15 cellular contexts compared by ENCODE assay signal in genomic region chr19:16359964-16360363, GRCh38. TPM values are rescaled to one million over a fixed set of nuclear protein-coding genes. Genes with fewer than 3 reads are reported as not detected.
DNase-seq lines count a peak whose midpoint lies in the region; ATAC-seq lines count a peak whose summit lies in the region.
"Had no signal": no experiment of that assay in that cellular context is flagged by ENCODE, and none has a peak within 500 bp of the region (broad histone marks: within the 10 kb centered on the region; RNA-seq: fewer than 3 reads in every experiment).

No MANE protein-coding gene starts in this region.

- peak; percentile 52 to 56 for ATAC-seq in activated T-cell treated with anti-CD3 and anti-CD28 coated beads, Interleukin-2, amount 50 U/mL, for 4 hours
- peak; percentile 71 to 73 for ATAC-seq in CD4-positive, CD25-positive, alpha-beta regulatory T cell (ENCODE audit: low read depth in 2 of 2)
- peak; percentile 50 for ATAC-seq in naive thymus-derived CD4-positive, alpha-beta T cell
- no peak for ATAC-seq in GM19023 (IDR thresholded peaks at IDR 0.05; ENCODE audit: unreplicated experiment)
- no peak for ATAC-seq in GM21619 (IDR thresholded peaks at IDR 0.05; ENCODE audit: unreplicated experiment)
- ATAC-seq: HepG2 had no signal

- no peaks in the 10 kb centered on the region for H3K9me3 Mint-ChIP-seq in activated T-cell treated with anti-CD3 and anti-CD28 coated beads, Interleukin-2, amount 50 U/mL, for 4 hours
- no peaks in the 10 kb centered on the region for H3K9me3 Mint-ChIP-seq in CD4-positive, CD25-positive, alpha-beta regulatory T cell
- H3K9me3 Mint-ChIP-seq in T-helper 1 cell treated with Interleukin-12 subunit alpha and Interleukin-12 subunit beta and Interleukin-4 antibody, amounts not matched to agents 30 μg/mL and 1 μg/mL, for 36 hours = no peaks in the 10 kb centered on the region
- no peaks in the 10 kb centered on the region for H3K9me3 Mint-ChIP-seq in naive thymus-derived CD4-positive, alpha-beta T cell

- peak overlapping the region in 2 of 3 donors; percentile 90 to 98 for H3K27ac Mint-ChIP-seq in CD4-positive, CD25-positive, alpha-beta regulatory T cell
- peak overlapping the region; percentile 84 for H3K27ac Mint-ChIP-seq in T-helper 1 cell treated with Interleukin-12 subunit alpha and Interleukin-12 subunit beta and Interleukin-4 antibody, amounts not matched to agents 30 μg/mL and 1 μg/mL, for 36 hours
- peak overlapping the region in 7 of 9 donors; percentile 84 to 97 (median 93) for H3K27ac Mint-ChIP-seq in naive thymus-derived CD4-positive, alpha-beta T cell

- peak overlapping the region; percentile 51 for H3K27ac ChIP-seq in CD4-positive, CD25-positive, alpha-beta regulatory T cell (ENCODE audit: insufficient read depth, low read length, poor library complexity, severe bottlenecking)
- peak overlapping the region; percentile 56 for H3K27ac ChIP-seq in naive thymus-derived CD4-positive, alpha-beta T cell (ENCODE audit: low read depth, low read length)
- H3K27ac ChIP-seq: KMS-11, PC-9 had no signal

- no peaks in the 10 kb centered on the region for H3K27me3 ChIP-seq in CD4-positive, CD25-positive, alpha-beta regulatory T cell (ENCODE audit: control insufficient read depth, insufficient read depth, low read length)
- no peaks in the 10 kb centered on the region for H3K27me3 ChIP-seq in naive thymus-derived CD4-positive, alpha-beta T cell (ENCODE audit: control insufficient read depth in 2 of 2, insufficient read depth in 2 of 2, low read length in 2 of 2)

- H3K9me3 ChIP-seq in CD4-positive, CD25-positive, alpha-beta regulatory T cell (ENCODE audit: control insufficient read depth in 2 of 2, low read length in 2 of 2) = no peaks in the 10 kb centered on the region
- H3K9me3 ChIP-seq in naive thymus-derived CD4-positive, alpha-beta T cell (ENCODE audit: control insufficient read depth in 2 of 3, low read length in 3 of 3) = no peaks in the 10 kb centered on the region
- H3K9me3 ChIP-seq: HAP-1 had no signal

- H3K36me3 Mint-ChIP-seq in activated T-cell treated with anti-CD3 and anti-CD28 coated beads, Interleukin-2, amount 50 U/mL, for 4 hours (ENCODE audit: insufficient read depth) = peaks cover 12% of the 10 kb centered on the region
- peaks cover 4% of the 10 kb centered on the region for H3K36me3 Mint-ChIP-seq in CD4-positive, CD25-positive, alpha-beta regulatory T cell
- H3K36me3 Mint-ChIP-seq in T-helper 1 cell treated with Interleukin-12 subunit alpha and Interleukin-12 subunit beta and Interleukin-4 antibody, amounts not matched to agents 30 μg/mL and 1 μg/mL, for 36 hours (ENCODE audit: low read depth) = peaks cover 25% of the 10 kb centered on the region
- H3K36me3 Mint-ChIP-seq in naive thymus-derived CD4-positive, alpha-beta T cell = peaks cover 0 to 33% (median 0%) of the 10 kb centered on the region in 5 donors

- peaks cover 97% of the 10 kb centered on the region for H3K4me1 ChIP-seq in CD4-positive, CD25-positive, alpha-beta regulatory T cell (ENCODE audit: control insufficient read depth, insufficient read depth, low read length, poor library complexity, severe bottlenecking)
- H3K4me1 ChIP-seq in naive thymus-derived CD4-positive, alpha-beta T cell (ENCODE audit: control insufficient read depth in 2 of 2, insufficient read depth in 2 of 2, low read length in 2 of 2) = peaks cover 49 to 96% of the 10 kb centered on the region in 2 donors
- H3K4me1 ChIP-seq: HAP-1 had no signal

- peak overlapping the region; percentile 41 for H3K4me3 ChIP-seq in CD4-positive, CD25-positive, alpha-beta regulatory T cell (ENCODE audit: low read depth, low read length)
- H3K4me3 ChIP-seq in naive thymus-derived CD4-positive, alpha-beta T cell (ENCODE audit: low read length) = no peak overlapping the region
- H3K4me3 ChIP-seq: HAP-1, PC-9 had no signal

- DNase-seq in activated T-cell treated with anti-CD3 and anti-CD28 coated beads, Interleukin-2, amount 50 U/mL, for 4 hours = no peak
- no peak for DNase-seq in activated T-cell treated with anti-CD3 and anti-CD28 coated beads, Interleukin-2, amount 50 U/mL, for 48 hours
- DNase-seq in CD4-positive, CD25-positive, alpha-beta regulatory T cell = peak in 2 of 3 donors; percentile 45 to 80
- DNase-seq in naive thymus-derived CD4-positive, alpha-beta T cell = peak in 5 of 9 donors; percentile 19 to 53 (median 32)
- no peak for DNase-seq in NCI-H1105 treated with DMSO at 0.1 percent for 48 hours (lab: John Stamatoyannopoulos, UW)
- DNase-seq: COR-L47, NCI-H1092, NCI-H1694, PC-9 had no signal

- no peaks in the 10 kb centered on the region for H3K27me3 Mint-ChIP-seq in activated T-cell treated with anti-CD3 and anti-CD28 coated beads, Interleukin-2, amount 50 U/mL, for 4 hours (ENCODE audit: low read depth)
- H3K27me3 Mint-ChIP-seq in CD4-positive, CD25-positive, alpha-beta regulatory T cell = no peaks in the 10 kb centered on the region
- H3K27me3 Mint-ChIP-seq in T-helper 1 cell treated with Interleukin-12 subunit alpha and Interleukin-12 subunit beta and Interleukin-4 antibody, amounts not matched to agents 30 μg/mL and 1 μg/mL, for 36 hours (ENCODE audit: low read depth) = no peaks in the 10 kb centered on the region
- peaks cover 0 to 4% (median 0%) of the 10 kb centered on the region in 5 donors for H3K27me3 Mint-ChIP-seq in naive thymus-derived CD4-positive, alpha-beta T cell

- intact Hi-C loops in naive thymus-derived CD4-positive, alpha-beta T cell (cut with micrococcal nuclease) = loop anchor here in 1 of 2 donors (1.0 kb wide), 2 partner anchors 9 to 11 kb away; no protein-coding TSS in a partner anchor

- H3K36me3 ChIP-seq in CD4-positive, CD25-positive, alpha-beta regulatory T cell (ENCODE audit: control insufficient read depth, insufficient read depth, low read length) = no peaks in the 10 kb centered on the region
- no peaks in the 10 kb centered on the region for H3K36me3 ChIP-seq in naive thymus-derived CD4-positive, alpha-beta T cell (ENCODE audit: control insufficient read depth in 2 of 3, insufficient read depth in 3 of 3, low read length in 3 of 3)
- H3K36me3 ChIP-seq: HAP-1 had no signal

- H3K4me3 Mint-ChIP-seq in activated T-cell treated with anti-CD3 and anti-CD28 coated beads, Interleukin-2, amount 50 U/mL, for 4 hours = no peak overlapping the region
- H3K4me3 Mint-ChIP-seq in CD4-positive, CD25-positive, alpha-beta regulatory T cell = peak overlapping the region; percentile 56 to 87 (median 76)
- no peak overlapping the region for H3K4me3 Mint-ChIP-seq in T-helper 1 cell treated with Interleukin-12 subunit alpha and Interleukin-12 subunit beta and Interleukin-4 antibody, amounts not matched to agents 30 μg/mL and 1 μg/mL, for 36 hours
- peak overlapping the region; percentile 57 to 89 (median 80) for H3K4me3 Mint-ChIP-seq in naive thymus-derived CD4-positive, alpha-beta T cell

- CTCF ChIA-PET in naive thymus-derived CD4-positive, alpha-beta T cell (lab: Charles Lee) = interaction anchor here (1.2 to 2.7 kb wide), 5 partner anchors 10 to 29 kb away, joined by 3 to 11 read pairs (median 4); no protein-coding TSS in a partner anchor

- POLR2A ChIA-PET in naive thymus-derived CD4-positive, alpha-beta T cell (lab: Charles Lee) = interaction anchor here (24.8 to 35.0 kb wide), 3 partner anchors 3 to 27 kb away, joined by 1067 to 4370 read pairs (median 1067); partner anchors contain the start of gene KLF2

- peaks cover 90% of the 10 kb centered on the region for H3K4me1 Mint-ChIP-seq in activated T-cell treated with anti-CD3 and anti-CD28 coated beads, Interleukin-2, amount 50 U/mL, for 4 hours (ENCODE audit: low read depth)
- H3K4me1 Mint-ChIP-seq in CD4-positive, CD25-positive, alpha-beta regulatory T cell = peaks cover 22 to 95% (median 47%) of the 10 kb centered on the region in 4 donors
- peaks cover 68% of the 10 kb centered on the region for H3K4me1 Mint-ChIP-seq in T-helper 1 cell treated with Interleukin-12 subunit alpha and Interleukin-12 subunit beta and Interleukin-4 antibody, amounts not matched to agents 30 μg/mL and 1 μg/mL, for 36 hours (ENCODE audit: low read depth)
- H3K4me1 Mint-ChIP-seq in naive thymus-derived CD4-positive, alpha-beta T cell = peaks cover 77 to 99% (median 89%) of the 10 kb centered on the region in 7 donors

RNA-seq across cellular contexts. Expression of gene KLF2, which starts 35.3 kb away (rescaled TPM):
- total RNA-seq in activated T-cell treated with anti-CD3 and anti-CD28 coated beads, Interleukin-2, amount 50 U/mL, for 4 hours = 1 to 10 TPM; 1.4 to 2.5 (median 2.4) TPM
- 725 TPM for total RNA-seq in CD4-positive, CD25-positive, alpha-beta regulatory T cell
- polyA plus RNA-seq in CD4-positive, CD25-positive, alpha-beta regulatory T cell = 100 to 1,000 TPM in 2 of 4 donors, 10 to 100 TPM in 2; 95.1 to 139 (median 118) TPM
- total RNA-seq in naive thymus-derived CD4-positive, alpha-beta T cell = 100 to 1,000 TPM; 195 to 630 (median 466) TPM
- 100 to 1,000 TPM; 119 to 149 TPM for polyA plus RNA-seq in naive thymus-derived CD4-positive, alpha-beta T cell
- total RNA-seq: HepG2 had no signal
- polyA plus RNA-seq: HepG2 had no signal

Comparison
In these comparisons a context has a peak if more than half of its experiments do, and no peak if none do; other contexts are left out.
1. ATAC-seq: peak in activated T-cell treated with anti-CD3 and anti-CD28 coated beads, Interleukin-2, amount 50 U/mL, for 4 hours (2 of 2), CD4-positive, CD25-positive, alpha-beta regulatory T cell (2 of 2) and naive thymus-derived CD4-positive, alpha-beta T cell (single experiment); none in GM19023 (single experiment) and GM21619 (single experiment).
2. DNase-seq: peak in CD4-positive, CD25-positive, alpha-beta regulatory T cell (2 of 3) and naive thymus-derived CD4-positive, alpha-beta T cell (5 of 9); none in activated T-cell treated with anti-CD3 and anti-CD28 coated beads, Interleukin-2, amount 50 U/mL, for 4 hours (single experiment), activated T-cell treated with anti-CD3 and anti-CD28 coated beads, Interleukin-2, amount 50 U/mL, for 48 hours (0 of 2) and NCI-H1105 treated with DMSO at 0.1 percent for 48 hours (single experiment).
3. H3K4me3 Mint-ChIP-seq: peak in CD4-positive, CD25-positive, alpha-beta regulatory T cell (4 of 4) and naive thymus-derived CD4-positive, alpha-beta T cell (10 of 10); none in activated T-cell treated with anti-CD3 and anti-CD28 coated beads, Interleukin-2, amount 50 U/mL, for 4 hours (single experiment) and T-helper 1 cell treated with Interleukin-12 subunit alpha and Interleukin-12 subunit beta and Interleukin-4 antibody, amounts not matched to agents 30 μg/mL and 1 μg/mL, for 36 hours (single experiment).
4. RNA of gene KLF2, which starts 35.3 kb away (total RNA-seq): 725 TPM in CD4-positive, CD25-positive, alpha-beta regulatory T cell (single experiment) and 195 to 630 TPM in naive thymus-derived CD4-positive, alpha-beta T cell; 1.4 to 2.5 TPM in activated T-cell treated with anti-CD3 and anti-CD28 coated beads, Interleukin-2, amount 50 U/mL, for 4 hours; every median in the first group is over 10 times any median in the second.
5. Peak in every context shown above with its lines, with median percentiles within 50 percentile points of each other: H3K27ac Mint-ChIP-seq.